11 cellular contexts compared by ENCODE assay signal in the genomic region with DNA sequence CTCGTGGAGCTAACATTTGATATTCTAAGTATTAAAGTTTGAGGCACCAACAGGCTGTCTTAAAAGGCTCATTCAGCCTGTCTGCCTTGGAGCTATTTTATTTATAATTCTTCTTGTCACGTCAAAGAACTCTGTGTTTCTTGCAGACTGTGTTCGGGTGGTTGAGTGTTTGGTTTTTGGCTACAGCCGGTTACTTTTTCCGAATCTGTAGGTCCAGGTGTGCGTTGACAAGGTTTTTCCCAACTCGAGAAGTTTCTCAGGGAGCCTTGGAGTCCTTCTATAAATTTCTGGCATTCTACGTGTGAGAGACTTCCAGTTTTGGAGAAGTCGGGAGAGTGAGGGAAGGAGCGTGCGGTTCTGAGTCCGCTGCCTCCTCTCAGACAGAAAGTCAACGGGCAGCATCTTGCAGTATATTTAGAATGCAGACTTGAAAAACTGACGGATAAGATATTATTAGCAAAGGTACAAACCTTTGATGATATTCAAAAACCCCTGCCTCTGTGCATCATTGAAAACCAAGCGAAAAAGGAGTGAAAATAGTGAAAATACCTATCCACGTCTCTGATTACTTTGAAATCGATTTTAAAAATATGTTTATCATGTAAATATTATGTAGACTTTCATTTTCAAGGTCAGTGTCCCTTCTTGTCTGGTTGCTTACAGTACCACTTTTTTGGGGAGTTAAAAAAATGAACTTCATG.
DNase-seq lines count a peak whose midpoint lies in the region; ATAC-seq and TF ChIP-seq lines count a peak whose summit lies in the region.
"Had no signal": no experiment of that assay in that cellular context is flagged by ENCODE, and none has a peak within 500 bp of the region (broad histone marks: within the 10 kb centered on the region; RNA-seq: fewer than 3 reads in every experiment).

No MANE protein-coding gene starts in this region.

- peak overlapping the region; percentile 74 to 95 for H3K9ac ChIP-seq in stomach smooth muscle (ENCODE audit: low read length in 2 of 2)
- H3K9ac ChIP-seq in H9 (ENCODE audit: extremely low read depth, insufficient read length, low read length): no peak overlapping the region

- H3K9me3 Mint-ChIP-seq in H9 (no peaks in the 10 kb centered on the region), CD14-positive monocyte (no peaks in the 10 kb centered on the region)
- H3K9me3 Mint-ChIP-seq: stimulated activated naive CD8-positive, alpha-beta T cell treated with anti-CD3 and anti-CD28 coated beads, Interleukin-15, Interleukin-2, amounts not matched to agents 100 ng/mL and 50 ng/mL, for 24 hours had no signal

- intact Hi-C loops in heart right ventricle (cut with DNase I) (no loop called here), CD14-positive monocyte (cut with micrococcal nuclease) (no loop called here)

- H3K27me3 Mint-ChIP-seq in H9 (ENCODE audit: low read depth) (peaks cover 41% of the 10 kb centered on the region), CD14-positive monocyte (ENCODE audit: low read depth in 3 of 3) (peaks cover 0 to 4% (median 2%) of the 10 kb centered on the region in 3 donors)
- H3K27me3 Mint-ChIP-seq: stimulated activated naive CD8-positive, alpha-beta T cell treated with anti-CD3 and anti-CD28 coated beads, Interleukin-15, Interleukin-2, amounts not matched to agents 100 ng/mL and 50 ng/mL, for 24 hours had no signal

- no peak overlapping the region for H3K14ac ChIP-seq in H9 (ENCODE audit: insufficient read depth, low read length)

- H3K18ac ChIP-seq in H9 (ENCODE audit: insufficient read length, low read depth, low read length): no peak overlapping the region

- no peak overlapping the region for H2AFZ ChIP-seq in H9 (ENCODE audit: low read length)

- no peak overlapping the region for H3K4me3 Mint-ChIP-seq in H9
- no peak overlapping the region for H3K4me3 Mint-ChIP-seq in CD14-positive monocyte
- H3K4me3 Mint-ChIP-seq: stimulated activated naive CD8-positive, alpha-beta T cell treated with anti-CD3 and anti-CD28 coated beads, Interleukin-15, Interleukin-2, amounts not matched to agents 100 ng/mL and 50 ng/mL, for 24 hours had no signal

- H3K4me1 Mint-ChIP-seq in H9 (peaks cover 5% of the 10 kb centered on the region in 2 experiments), CD14-positive monocyte (peaks cover 59% of the 10 kb centered on the region)

- H3K27ac Mint-ChIP-seq in H9 (no peak overlapping the region), CD14-positive monocyte (no peak overlapping the region)
- H3K27ac Mint-ChIP-seq: stimulated activated naive CD8-positive, alpha-beta T cell treated with anti-CD3 and anti-CD28 coated beads, Interleukin-15, Interleukin-2, amounts not matched to agents 100 ng/mL and 50 ng/mL, for 24 hours had no signal

- ATAC-seq in heart right ventricle: no peak

- H3K4me2 ChIP-seq in H9 (ENCODE audit: insufficient read depth, insufficient read length, low read length): no peak overlapping the region

- no peaks in the 10 kb centered on the region for H4K20me1 ChIP-seq in H9 (ENCODE audit: control insufficient read depth, insufficient read depth, insufficient read length)

- H3K23me2 ChIP-seq in H9 (ENCODE audit: insufficient read length, low read depth, low read length, poor library complexity, severe bottlenecking): no peaks in the 10 kb centered on the region

- H3K79me2 ChIP-seq in H9 (ENCODE audit: insufficient read depth, low read length): no peaks in the 10 kb centered on the region

- H2BK12ac ChIP-seq in H9 (ENCODE audit: insufficient read length, low read depth, low read length): no peak overlapping the region

- H3K36me3 Mint-ChIP-seq in H9 (ENCODE audit: insufficient read depth in 1 of 3, low read depth in 3 of 3): no peaks in the 10 kb centered on the region
- H3K36me3 Mint-ChIP-seq in CD14-positive monocyte: peaks cover 20 to 22% of the 10 kb centered on the region in 2 donors

- H4K8ac ChIP-seq in H9 (replicated peaks; ENCODE audit: insufficient read length, low read depth, low read length): no peak overlapping the region

- no peak overlapping the region for H3K56ac ChIP-seq in H9 (ENCODE audit: insufficient read length, low read depth, low read length)

- H2BK15ac ChIP-seq in H9 (ENCODE audit: low read depth, low read length): no peak overlapping the region

- no peak overlapping the region for H3K23ac ChIP-seq in H9 (ENCODE audit: insufficient read length, low read depth, low read length)

- TF ChIP-seq CTCF in heart right ventricle (IDR thresholded peaks at IDR 0.05) (no peak), H9 (conservative IDR thresholded peaks at IDR 0.05) (no peak), CD14-positive monocyte (IDR thresholded peaks at IDR 0.05) (no peak)

- DNase-seq in HT-29 (ENCODE audit: low spot score): peak; percentile 64
- DNase-seq in heart right ventricle: no peak
- DNase-seq in H9: no peak
- no peak for DNase-seq in CD14-positive monocyte (ENCODE audit: low spot score)
- no peak for DNase-seq in activated CD4-positive, alpha-beta T cell treated with anti-CD3 and anti-CD28 coated beads, Interleukin-2, amount 50 U/mL, for 4 hours
- DNase-seq in activated CD4-positive, alpha-beta T cell treated with anti-CD3 and anti-CD28 coated beads for 48 hours: no peak
- DNase-seq: activated CD4-positive, CD25-positive, alpha-beta regulatory T cell had no signal

- H2AK5ac ChIP-seq in H9 (ENCODE audit: insufficient read length, low read length): no peak overlapping the region

- no peak overlapping the region for H2BK120ac ChIP-seq in H9 (ENCODE audit: low read depth, low read length, poor library complexity, severe bottlenecking)

- H3K27me3 ChIP-seq in heart right ventricle: no peaks in the 10 kb centered on the region
- no peaks in the 10 kb centered on the region for H3K27me3 ChIP-seq in stomach smooth muscle (ENCODE audit: control insufficient read depth in 1 of 2, insufficient read depth in 2 of 2, low read length in 2 of 2)
- H3K27me3 ChIP-seq in H9 (ENCODE audit: insufficient read depth, low read length): peaks cover 4% of the 10 kb centered on the region; the same call in 1 of the 2 replicates

- no peaks in the 10 kb centered on the region for H3K79me1 ChIP-seq in H9 (ENCODE audit: insufficient read depth, low read depth, low read length, poor library complexity, severe bottlenecking)

- H3K4me3 ChIP-seq in heart right ventricle (peak overlapping the region in 9 of 10 donors; percentile 3 to 92 (median 35)), stomach smooth muscle (ENCODE audit: low read length in 2 of 2) (peak overlapping the region; percentile 5 to 69)

- H3T11ph ChIP-seq in H9 (ENCODE audit: low read length): no peak overlapping the region

- no peaks in the 10 kb centered on the region for H3K36me3 ChIP-seq in heart right ventricle
- no peaks in the 10 kb centered on the region for H3K36me3 ChIP-seq in stomach smooth muscle (ENCODE audit: control insufficient read depth in 2 of 2, insufficient read depth in 2 of 2, low read length in 2 of 2)

- no peak overlapping the region for H4K5ac ChIP-seq in H9 (ENCODE audit: insufficient read length, low read depth, low read length)

- H3K9me3 ChIP-seq in heart right ventricle (no peaks in the 10 kb centered on the region), stomach smooth muscle (ENCODE audit: control insufficient read depth in 2 of 2, low read length in 2 of 2) (no peaks in the 10 kb centered on the region), H9 (ENCODE audit: control insufficient read depth, low read depth, low read length) (no peaks in the 10 kb centered on the region)
- H3K9me3 ChIP-seq: neutrophil had no signal

- no peak overlapping the region for H2BK5ac ChIP-seq in H9 (ENCODE audit: insufficient read length, low read length)

- H3K4me1 ChIP-seq in heart right ventricle: peaks cover 20 to 93% (median 88%) of the 10 kb centered on the region in 9 donors
- H3K4me1 ChIP-seq in stomach smooth muscle (ENCODE audit: control insufficient read depth, insufficient read depth, low read length): peaks cover 66% of the 10 kb centered on the region
- no peaks in the 10 kb centered on the region for H3K4me1 ChIP-seq in H9 (ENCODE audit: insufficient read depth, low read length)

- no peak overlapping the region for H3K4ac ChIP-seq in H9 (ENCODE audit: low read depth, low read length)

- H3K27ac ChIP-seq in adipose tissue (ENCODE audit: low read depth, low read length) (peak overlapping the region; percentile 19), heart right ventricle (peak overlapping the region; percentile 98 to 100 (median 100)), stomach smooth muscle (ENCODE audit: low read length) (peak overlapping the region; percentile 99), H9 (ENCODE audit: insufficient read length, low read depth, low read length) (no peak overlapping the region)
- H3K27ac ChIP-seq: neutrophil had no signal

- no peak overlapping the region for H4K91ac ChIP-seq in H9 (ENCODE audit: insufficient read length, low read depth, low read length)

- 24 to 44% (median 35%) methylated on average over 17 of the region's 17 CpGs for WGBS in adipose tissue, 3 donors
- WGBS in heart right ventricle, 2 donors: 20 to 39% methylated on average over 17 of the region's 17 CpGs
- no CpG with 5 or more reads among the region's 17 CpGs for WGBS in H9 (ENCODE audit: extremely low coverage, insufficient read length, low lambda C conversion rate)

- H2BK20ac ChIP-seq in H9 (ENCODE audit: low read depth, low read length, poor library complexity, severe bottlenecking): no peak overlapping the region
